1 cellular context compared by ENCODE assay signal in the genomic region with DNA sequence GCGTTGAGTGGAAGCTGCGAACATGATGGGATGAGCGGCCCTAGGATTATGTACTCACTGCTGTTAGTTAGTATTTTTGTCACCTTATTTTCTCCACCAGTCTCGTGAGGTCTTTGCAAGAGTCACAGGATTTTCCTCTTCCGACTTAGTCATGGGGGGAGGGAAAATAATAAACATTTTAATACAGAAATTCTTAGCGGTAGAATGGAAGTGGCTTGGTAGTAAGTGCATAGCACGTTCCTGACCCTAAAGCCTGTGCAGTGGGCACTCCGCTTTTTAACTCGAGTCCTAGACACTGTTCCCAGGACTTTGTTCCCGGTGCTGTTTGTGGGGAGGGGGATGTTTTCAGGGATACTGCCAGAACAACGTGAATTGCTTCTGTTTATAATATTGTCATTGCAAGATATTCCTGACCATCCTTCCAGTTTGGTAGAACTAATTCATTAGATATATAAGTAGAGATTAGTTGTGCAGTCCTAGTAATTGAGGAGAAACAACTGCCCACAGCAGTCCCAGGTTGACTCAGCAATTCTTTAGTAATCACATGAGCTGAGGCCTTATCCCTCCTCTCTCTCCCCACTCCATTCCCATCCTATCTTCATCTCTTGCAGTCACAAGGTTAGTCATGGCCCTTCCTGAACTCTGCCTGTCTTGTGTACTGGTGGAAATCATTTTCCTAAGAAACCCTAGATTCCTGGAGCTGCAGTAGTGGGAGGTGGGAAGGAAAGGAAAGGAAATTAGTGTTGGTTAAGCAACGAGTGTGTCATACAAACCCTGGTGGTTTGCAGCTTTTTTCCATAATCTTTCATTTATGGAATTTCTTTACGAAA.
TF ChIP-seq lines count a peak whose summit lies in the region.

No MANE protein-coding gene starts in this region.

TF ChIP-seq in GM23338, 12 proteins besides CTCF, POLR2A, EP300 and RAD21 (continued from another document):
- TF ChIP-seq ZNF331 (CRISPR knock-in tag; IDR thresholded peaks at IDR 0.05; ENCODE audit: low read depth) (no peak), STAT1 (IDR thresholded peaks at IDR 0.05; ENCODE audit: unreplicated experiment) (no peak), JUNB (IDR thresholded peaks at IDR 0.05; ENCODE audit: unreplicated experiment) (no peak)
- TF ChIP-seq, protein P1, sequence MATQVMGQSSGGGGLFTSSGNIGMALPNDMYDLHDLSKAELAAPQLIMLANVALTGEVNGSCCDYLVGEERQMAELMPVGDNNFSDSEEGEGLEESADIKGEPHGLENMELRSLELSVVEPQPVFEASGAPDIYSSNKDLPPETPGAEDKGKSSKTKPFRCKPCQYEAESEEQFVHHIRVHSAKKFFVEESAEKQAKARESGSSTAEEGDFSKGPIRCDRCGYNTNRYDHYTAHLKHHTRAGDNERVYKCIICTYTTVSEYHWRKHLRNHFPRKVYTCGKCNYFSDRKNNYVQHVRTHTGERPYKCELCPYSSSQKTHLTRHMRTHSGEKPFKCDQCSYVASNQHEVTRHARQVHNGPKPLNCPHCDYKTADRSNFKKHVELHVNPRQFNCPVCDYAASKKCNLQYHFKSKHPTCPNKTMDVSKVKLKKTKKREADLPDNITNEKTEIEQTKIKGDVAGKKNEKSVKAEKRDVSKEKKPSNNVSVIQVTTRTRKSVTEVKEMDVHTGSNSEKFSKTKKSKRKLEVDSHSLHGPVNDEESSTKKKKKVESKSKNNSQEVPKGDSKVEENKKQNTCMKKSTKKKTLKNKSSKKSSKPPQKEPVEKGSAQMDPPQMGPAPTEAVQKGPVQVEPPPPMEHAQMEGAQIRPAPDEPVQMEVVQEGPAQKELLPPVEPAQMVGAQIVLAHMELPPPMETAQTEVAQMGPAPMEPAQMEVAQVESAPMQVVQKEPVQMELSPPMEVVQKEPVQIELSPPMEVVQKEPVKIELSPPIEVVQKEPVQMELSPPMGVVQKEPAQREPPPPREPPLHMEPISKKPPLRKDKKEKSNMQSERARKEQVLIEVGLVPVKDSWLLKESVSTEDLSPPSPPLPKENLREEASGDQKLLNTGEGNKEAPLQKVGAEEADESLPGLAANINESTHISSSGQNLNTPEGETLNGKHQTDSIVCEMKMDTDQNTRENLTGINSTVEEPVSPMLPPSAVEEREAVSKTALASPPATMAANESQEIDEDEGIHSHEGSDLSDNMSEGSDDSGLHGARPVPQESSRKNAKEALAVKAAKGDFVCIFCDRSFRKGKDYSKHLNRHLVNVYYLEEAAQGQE (IDR thresholded peaks at IDR 0.05; ENCODE audit: unreplicated experiment) = no peak
